ENCODE assay signal across 23 cellular contexts in the genomic region with DNA sequence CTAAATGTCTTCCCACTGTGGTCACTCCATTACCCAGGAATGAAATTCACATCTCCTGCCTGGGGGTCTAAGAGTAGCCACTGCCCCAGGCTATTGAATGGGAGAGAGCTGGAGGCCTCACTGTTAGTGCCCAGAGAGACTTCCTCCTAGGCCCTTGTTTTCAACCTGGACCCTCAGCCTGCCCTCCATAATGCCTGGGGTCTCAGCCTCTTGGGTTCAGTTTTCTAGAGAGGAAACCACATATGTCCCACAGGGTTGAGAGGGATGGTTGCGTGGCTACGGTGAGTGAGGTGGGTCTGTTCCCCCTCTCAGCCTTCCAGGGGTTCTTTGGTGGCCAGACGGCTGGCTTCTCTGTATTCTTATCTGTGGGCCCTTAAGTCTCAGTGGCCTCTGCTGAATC. TPM values are rescaled to one million over a fixed set of nuclear protein-coding genes. Genes with fewer than 3 reads are reported as not detected.
DNase-seq lines count a peak whose midpoint lies in the region; ATAC-seq and TF ChIP-seq lines count a peak whose summit lies in the region.
"Had no signal": no experiment of that assay in that cellular context is flagged by ENCODE, and none has a peak within 500 bp of the region (broad histone marks: within the 10 kb centered on the region; RNA-seq: fewer than 3 reads in every experiment).

No MANE protein-coding gene starts in this region.

- no peak overlapping the region for H2BK120ac ChIP-seq in mesenchymal stem cell (ENCODE audit: low read depth, low read length)

- in situ Hi-C loops in Panc1 (cut with HindIII; ENCODE audit: low pct_unique_long_range_greater_than_20kb, low sequenced_read_pairs) = no loop called here

- H3K9me3 ChIP-seq in Panc1 (ENCODE audit: control insufficient read depth, insufficient read depth, low read depth, low read length) (no peaks in the 10 kb centered on the region), mesenchymal stem cell (ENCODE audit: control insufficient read depth, low read length) (no peaks in the 10 kb centered on the region), aorta (ENCODE audit: control insufficient read depth, low read length) (no peaks in the 10 kb centered on the region), ovary (no peaks in the 10 kb centered on the region)
- H3K9me3 ChIP-seq: SJSA1 had no signal

- no peak overlapping the region for H3K4me3 ChIP-seq in Panc1 (ENCODE audit: low read depth in 2 of 2, low read length in 2 of 2)
- H3K4me3 ChIP-seq in mesenchymal stem cell (ENCODE audit: insufficient read depth in 1 of 2, low read depth in 1 of 2, low read length in 2 of 2) = no peak overlapping the region
- no peak overlapping the region for H3K4me3 ChIP-seq in aorta (ENCODE audit: low read length in 2 of 2)
- no peak overlapping the region for H3K4me3 ChIP-seq in ovary
- H3K4me3 ChIP-seq: PC-9, SJSA1 had no signal

- TF ChIP-seq EP300 in ovary (IDR thresholded peaks at IDR 0.05) = no peak

- peak overlapping the region in 1 of 2 experiments; percentile 28 for H3K4ac ChIP-seq in mesenchymal stem cell (ENCODE audit: low read depth in 1 of 2, low read length in 2 of 2)

- peak overlapping the region; percentile 12 for H2BK5ac ChIP-seq in mesenchymal stem cell (ENCODE audit: low read depth, low read length, poor library complexity, severe bottlenecking)

- H2BK12ac ChIP-seq in mesenchymal stem cell (ENCODE audit: low read length in 2 of 2) = no peak overlapping the region

- CTCF ChIA-PET in Calu3 (lab: Charles Lee) (no interaction called here), Panc1 (lab: Charles Lee) (no interaction called here)

- peaks cover 48% of the 10 kb centered on the region for H3K4me1 ChIP-seq in Panc1 (ENCODE audit: control insufficient read depth, insufficient read depth, low read length)
- H3K4me1 ChIP-seq in mesenchymal stem cell (ENCODE audit: control insufficient read depth, insufficient read depth, low read depth, low read length) = peaks cover 5% of the 10 kb centered on the region
- H3K4me1 ChIP-seq in aorta (ENCODE audit: control insufficient read depth in 1 of 2, insufficient read depth in 2 of 2, low read length in 2 of 2) = peaks cover 2 to 9% of the 10 kb centered on the region in 2 donors
- peaks cover 3% of the 10 kb centered on the region for H3K4me1 ChIP-seq in ovary (ENCODE audit: insufficient read depth)

- H3K4me3 Mint-ChIP-seq in Calu3 (ENCODE audit: low read depth, unreplicated experiment) (no peak overlapping the region), osteocyte (ENCODE audit: unreplicated experiment) (no peak overlapping the region)
- H3K4me3 Mint-ChIP-seq: CD4-positive, CD25-positive, alpha-beta regulatory T cell had no signal

- no peak overlapping the region for H3K9ac ChIP-seq in mesenchymal stem cell (ENCODE audit: low read length)

- no TSS peak for BruUV-seq in Calu3 (replicated peaks; lab: Mats Ljungman, UMichigan)
- no TSS peak for BruUV-seq in Panc1 (replicated peaks; lab: Mats Ljungman, UMichigan)

- TF ChIP-seq POLR2A in ovary (IDR thresholded peaks at IDR 0.05) = no peak

- no peak overlapping the region for H3K14ac ChIP-seq in mesenchymal stem cell (ENCODE audit: low read length in 2 of 2)

- H3K27me3 Mint-ChIP-seq in Calu3 (ENCODE audit: unreplicated experiment) (no peaks in the 10 kb centered on the region), osteocyte (ENCODE audit: unreplicated experiment) (no peaks in the 10 kb centered on the region)
- H3K27me3 Mint-ChIP-seq: CD4-positive, CD25-positive, alpha-beta regulatory T cell had no signal

- 98% methylated on average over 3 of the region's 3 CpGs for WGBS in mesenchymal stem cell
- WGBS in aorta, 2 donors = 97 to 98% methylated on average over 3 of the region's 3 CpGs
- WGBS in ovary, 3 donors = 96 to 97% (median 97%) methylated on average over 3 of the region's 3 CpGs

- no peak overlapping the region for H4K91ac ChIP-seq in mesenchymal stem cell (ENCODE audit: low read length)

- H2AFZ ChIP-seq in mesenchymal stem cell (ENCODE audit: low read depth, low read length) = no peak overlapping the region
- H2AFZ ChIP-seq: PC-9 had no signal

- no peak overlapping the region for H3K18ac ChIP-seq in mesenchymal stem cell (ENCODE audit: low read depth in 1 of 2, low read length in 2 of 2)

- H3K27ac ChIP-seq in Panc1 (ENCODE audit: low read length) (peak overlapping the region; percentile 55; the same call in 1 of the 2 replicates), mesenchymal stem cell (ENCODE audit: low read length, poor library complexity, severe bottlenecking) (no peak overlapping the region), aorta (ENCODE audit: low read depth in 1 of 2, low read length in 2 of 2) (no peak overlapping the region), substantia nigra (ENCODE audit: low read depth, low read length, poor library complexity, severe bottlenecking) (no peak overlapping the region), ovary (no peak overlapping the region)
- H3K27ac ChIP-seq: SJSA1 had no signal

- peaks cover 100% of the 10 kb centered on the region for H3K4me1 Mint-ChIP-seq in Calu3 (ENCODE audit: low read depth, unreplicated experiment)
- peaks cover 51% of the 10 kb centered on the region for H3K4me1 Mint-ChIP-seq in osteocyte (ENCODE audit: unreplicated experiment)

- POLR2A ChIA-PET in Panc1 (lab: Charles Lee) = no interaction called here

- H3K27me3 ChIP-seq in Panc1 (ENCODE audit: control insufficient read depth, insufficient read depth, low read length) (no peaks in the 10 kb centered on the region), mesenchymal stem cell (ENCODE audit: control insufficient read depth in 1 of 2, insufficient read depth in 1 of 2, low read length in 2 of 2) (no peaks in the 10 kb centered on the region), aorta (ENCODE audit: control insufficient read depth in 1 of 2, insufficient read depth in 2 of 2, low read length in 1 of 2) (no peaks in the 10 kb centered on the region), ovary (no peaks in the 10 kb centered on the region)
- H3K27me3 ChIP-seq: SJSA1 had no signal

- H3K36me3 Mint-ChIP-seq in Calu3 (ENCODE audit: insufficient read depth, unreplicated experiment) = peaks cover 74% of the 10 kb centered on the region
- peaks cover 8% of the 10 kb centered on the region for H3K36me3 Mint-ChIP-seq in osteocyte (ENCODE audit: unreplicated experiment)

- peak overlapping the region; percentile 96 for H3K27ac Mint-ChIP-seq in Calu3 (ENCODE audit: unreplicated experiment)
- H3K27ac Mint-ChIP-seq in osteocyte (ENCODE audit: unreplicated experiment) = peak overlapping the region; percentile 31

- H3K9me3 Mint-ChIP-seq in Calu3 (ENCODE audit: low read depth, unreplicated experiment) (no peaks in the 10 kb centered on the region), osteocyte (ENCODE audit: unreplicated experiment) (no peaks in the 10 kb centered on the region)

- no peak overlapping the region for H3K23ac ChIP-seq in mesenchymal stem cell (ENCODE audit: low read length in 2 of 2)

- H3K79me1 ChIP-seq in mesenchymal stem cell (replicated peaks; ENCODE audit: low read length, poor library complexity, severe bottlenecking) = peaks cover 21% of the 10 kb centered on the region

- ATAC-seq in Panc1 = no peak
- ATAC-seq in aorta (ENCODE audit: low FRiP score) = no peak

- H4K8ac ChIP-seq in mesenchymal stem cell (ENCODE audit: low read length) = no peak overlapping the region

- no peak for DNase-seq in Calu3
- DNase-seq in Panc1 (ENCODE audit: low read depth, low spot score) = no peak
- DNase-seq in mesenchymal stem cell = no peak
- no peak for DNase-seq in osteocyte (ENCODE audit: extremely low spot score, unreplicated experiment)
- no peak for DNase-seq in aorta
- no peak for DNase-seq in substantia nigra (lab: John Stamatoyannopoulos, UW)
- DNase-seq in ovary = no peak
- DNase-seq in NCI-H526 (lab: John Stamatoyannopoulos, UW) = no peak
- DNase-seq: CD4-positive, CD25-positive, alpha-beta regulatory T cell; DMS53; GOT3; KBM-7; MV-4-11; NCI-H1105; NCI-H1436 treated with DMSO at 0.1 percent for 48 hours; NCI-H187 treated with DMSO at 0.1 percent for 48 hours; NCI-H2107; NCI-H524; NCI-H774; PC-9; Right ventricle myocardium superior; RPMI8226 had no signal

- peak overlapping the region; percentile 94 for H2AK5ac ChIP-seq in mesenchymal stem cell (ENCODE audit: low read length, severe bottlenecking)

- H3K4me2 ChIP-seq in mesenchymal stem cell (ENCODE audit: low read length, poor library complexity, severe bottlenecking) = no peak overlapping the region
- H3K4me2 ChIP-seq: PC-9 had no signal

- TF ChIP-seq CTCF in Calu3 (IDR thresholded peaks at IDR 0.05; ENCODE audit: unreplicated experiment) (no peak), Panc1 (IDR thresholded peaks at IDR 0.05) (no peak), osteocyte (IDR thresholded peaks at IDR 0.05) (no peak), ovary (IDR thresholded peaks at IDR 0.05) (no peak)

- no peak overlapping the region for H2BK15ac ChIP-seq in mesenchymal stem cell (ENCODE audit: low read depth, poor library complexity, severe bottlenecking)

- H3K36me3 ChIP-seq in Panc1 (ENCODE audit: control insufficient read depth, insufficient read depth, low read length) (no peaks in the 10 kb centered on the region), mesenchymal stem cell (ENCODE audit: control insufficient read depth in 1 of 2, insufficient read depth in 2 of 2, low read depth in 1 of 2, low read length in 2 of 2) (no peaks in the 10 kb centered on the region), aorta (ENCODE audit: control insufficient read depth in 1 of 2, insufficient read depth in 2 of 2, low read length in 1 of 2) (no peaks in the 10 kb centered on the region), ovary (no peaks in the 10 kb centered on the region)

- intact Hi-C loops in Calu3 (cut with micrococcal nuclease; ENCODE audit: unreplicated experiment) (no loop called here), Panc1 (cut with micrococcal nuclease; ENCODE audit: unreplicated experiment) (no loop called here), aorta (cut with DNase I) (loop anchor here in 1 of 2 donors (10.0 kb wide), 1 partner anchor 55 kb away; no protein-coding TSS in a partner anchor), ovary (cut with DNase I) (no loop called here)

RNA-seq across cellular contexts. Expression of gene SPATS2L, which starts 43.4 kb away (rescaled TPM):
- total RNA-seq in Calu3 (2022) (378 and 497 TPM in 2 replicates), Panc1 (2021; ENCODE audit: unreplicated experiment) (282 TPM), osteocyte (152 and 155 TPM in 2 replicates), aorta (10 to 100 TPM; 59.8 to 67.5 TPM), ovary (10 to 100 TPM; 36.5 to 88.2 (median 70.6) TPM)
- 189 TPM for polyA plus RNA-seq in Panc1 (2012; ENCODE audit: insufficient read length)
- polyA plus RNA-seq in mesenchymal stem cell (2013, experiment 1 of 2) = 377 TPM
- polyA plus RNA-seq in mesenchymal stem cell (2013, experiment 2 of 2) = 383 TPM
- polyA plus RNA-seq in aorta (10 to 100 TPM; 45.0 to 82.0 TPM), ovary (10 to 100 TPM; 38.0 to 93.0 TPM)
